18 cellular contexts compared by ENCODE assay signal in the genomic region with DNA sequence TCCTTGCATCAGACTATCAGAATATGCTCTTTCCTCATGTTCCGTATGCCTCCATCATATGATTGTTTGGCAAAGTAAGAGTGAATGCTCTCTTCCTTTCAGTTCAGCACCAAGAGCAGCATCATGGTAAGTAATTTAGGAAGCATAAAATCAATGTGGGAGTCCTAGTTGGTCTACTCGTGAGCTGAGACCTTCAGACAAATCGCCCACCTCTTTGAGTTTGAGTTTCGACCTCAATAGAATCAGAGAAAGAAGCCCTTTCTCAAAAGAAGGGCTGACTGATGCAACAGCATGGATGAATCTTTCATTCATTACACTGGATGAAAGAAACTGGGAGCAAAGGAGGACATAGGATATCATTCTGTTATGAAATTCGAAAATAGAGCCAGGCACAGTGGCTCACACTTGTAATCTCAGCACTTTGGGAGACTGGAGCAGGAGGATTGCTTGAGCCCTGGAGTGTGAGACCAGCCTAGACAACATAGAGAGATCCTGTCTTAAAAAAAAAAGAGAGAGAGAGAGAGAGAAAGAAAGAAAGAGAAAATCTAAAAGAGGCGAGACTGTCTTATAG.
DNase-seq lines count a peak whose midpoint lies in the region; ATAC-seq lines count a peak whose summit lies in the region.
"Had no signal": no experiment of that assay in that cellular context is flagged by ENCODE, and none has a peak within 500 bp of the region (broad histone marks: within the 10 kb centered on the region; RNA-seq: fewer than 3 reads in every experiment).

No MANE protein-coding gene starts in this region.

- H3K14ac ChIP-seq in mesenchymal stem cell (ENCODE audit: low read length in 2 of 2) = no peak overlapping the region

- no peak overlapping the region for H2BK15ac ChIP-seq in mesenchymal stem cell (ENCODE audit: low read depth, poor library complexity, severe bottlenecking)

- H3K36me3 ChIP-seq in mesenchymal stem cell (ENCODE audit: control insufficient read depth in 1 of 2, insufficient read depth in 2 of 2, low read depth in 1 of 2, low read length in 2 of 2) = no peaks in the 10 kb centered on the region

- no peak overlapping the region for H2AFZ ChIP-seq in mesenchymal stem cell (ENCODE audit: low read depth, low read length)

- no peaks in the 10 kb centered on the region for H3K4me1 ChIP-seq in mesenchymal stem cell (ENCODE audit: control insufficient read depth, insufficient read depth, low read depth, low read length)
- H3K4me1 ChIP-seq: A549 had no signal

- H2BK120ac ChIP-seq in mesenchymal stem cell (ENCODE audit: low read depth, low read length) = no peak overlapping the region

- H2BK12ac ChIP-seq in mesenchymal stem cell (ENCODE audit: low read length in 2 of 2) = no peak overlapping the region

- no peaks in the 10 kb centered on the region for H3K36me3 Mint-ChIP-seq in activated T-cell treated with anti-CD3 and anti-CD28 coated beads, Interleukin-2, amount 50 U/mL, for 72 hours (ENCODE audit: insufficient read depth in 2 of 2)
- H3K36me3 Mint-ChIP-seq: IgD-negative memory B cell had no signal

- H3K4me3 Mint-ChIP-seq in activated T-cell treated with anti-CD3 and anti-CD28 coated beads, Interleukin-2, amount 50 U/mL, for 72 hours = peak overlapping the region in 1 of 2 donors; percentile 11
- H3K4me3 Mint-ChIP-seq: CD4-positive, alpha-beta T cell; HFFc6 had no signal

- WGBS in mesenchymal stem cell = 97% methylated on average over 6 of the region's 6 CpGs

- no peak overlapping the region for H3K4me3 ChIP-seq in mesenchymal stem cell (ENCODE audit: insufficient read depth in 1 of 2, low read depth in 1 of 2, low read length in 2 of 2)
- H3K4me3 ChIP-seq: A549 had no signal

- H3K9me3 Mint-ChIP-seq in activated T-cell treated with anti-CD3 and anti-CD28 coated beads, Interleukin-2, amount 50 U/mL, for 72 hours = peaks cover 0 to 2% of the 10 kb centered on the region in 2 donors
- H3K9me3 Mint-ChIP-seq: IgD-negative memory B cell had no signal

- no peak overlapping the region for H2AK5ac ChIP-seq in mesenchymal stem cell (ENCODE audit: low read length, severe bottlenecking)

- no peak overlapping the region for H2BK5ac ChIP-seq in mesenchymal stem cell (ENCODE audit: low read depth, low read length, poor library complexity, severe bottlenecking)

- peak overlapping the region; percentile 1 for H3K27ac Mint-ChIP-seq in activated T-cell treated with anti-CD3 and anti-CD28 coated beads, Interleukin-2, amount 50 U/mL, for 72 hours
- H3K27ac Mint-ChIP-seq: CD4-positive, alpha-beta T cell; HFFc6; IgD-negative memory B cell had no signal

- H3K27me3 Mint-ChIP-seq in activated T-cell treated with anti-CD3 and anti-CD28 coated beads, Interleukin-2, amount 50 U/mL, for 72 hours (ENCODE audit: low read depth) = no peaks in the 10 kb centered on the region

- DNase-seq in activated T-cell treated with anti-CD3 and anti-CD28 coated beads, Interleukin-2, amount 50 U/mL, for 72 hours = no peak
- no peak for DNase-seq in activated T-cell treated with anti-CD3 and anti-CD28 coated beads, Interleukin-2, amount 50 U/mL, for 1 hour
- DNase-seq in mesenchymal stem cell = no peak
- no peak for DNase-seq in activated CD4-positive, alpha-beta T cell treated with anti-CD3 and anti-CD28 coated beads, Interleukin-2, amount 50 U/mL, for 1 hour
- DNase-seq: AML-193; Caco-2; CD4-positive, alpha-beta T cell; HCEC 1CT; HFFc6; KBM-7 had no signal

- no peaks in the 10 kb centered on the region for H3K9me3 ChIP-seq in mesenchymal stem cell (ENCODE audit: control insufficient read depth, low read length)
- H3K9me3 ChIP-seq: A549, Caco-2 had no signal

- ATAC-seq in activated T-cell treated with anti-CD3 and anti-CD28 coated beads, Interleukin-2, amount 50 U/mL, for 72 hours (replicated peaks in 1 of 2) = no peak
- ATAC-seq in HG03442 (IDR thresholded peaks at IDR 0.05; ENCODE audit: unreplicated experiment) (peak; percentile 55), HG03097 (IDR thresholded peaks at IDR 0.05; ENCODE audit: low FRiP score, unreplicated experiment) (no peak), GM18502 (IDR thresholded peaks at IDR 0.05; ENCODE audit: poor library complexity, unreplicated experiment) (no peak)
- ATAC-seq: A549, HepG2 had no signal

- H3K27me3 ChIP-seq in mesenchymal stem cell (ENCODE audit: control insufficient read depth in 1 of 2, insufficient read depth in 1 of 2, low read length in 2 of 2) = no peaks in the 10 kb centered on the region

- H3K4me2 ChIP-seq in mesenchymal stem cell (ENCODE audit: low read length, poor library complexity, severe bottlenecking) = no peak overlapping the region
- H3K4me2 ChIP-seq: A549 had no signal

- H3K27ac ChIP-seq in mesenchymal stem cell (ENCODE audit: low read length, poor library complexity, severe bottlenecking) = no peak overlapping the region
- H3K27ac ChIP-seq: 22Rv1, A549, C4-2B had no signal

- H3K23ac ChIP-seq in mesenchymal stem cell (ENCODE audit: low read length in 2 of 2) = no peak overlapping the region

- peak overlapping the region; percentile 6 for H3K9ac ChIP-seq in mesenchymal stem cell (ENCODE audit: low read length)

- H4K8ac ChIP-seq in mesenchymal stem cell (ENCODE audit: low read length) = no peak overlapping the region

- H3K4me1 Mint-ChIP-seq in activated T-cell treated with anti-CD3 and anti-CD28 coated beads, Interleukin-2, amount 50 U/mL, for 72 hours (ENCODE audit: low read depth) = no peaks in the 10 kb centered on the region
- H3K4me1 Mint-ChIP-seq: IgD-negative memory B cell had no signal

- H3K18ac ChIP-seq in mesenchymal stem cell (ENCODE audit: low read depth in 1 of 2, low read length in 2 of 2) = no peak overlapping the region

- H3K4ac ChIP-seq in mesenchymal stem cell (ENCODE audit: low read depth in 1 of 2, low read length in 2 of 2) = no peak overlapping the region

- H4K91ac ChIP-seq in mesenchymal stem cell (ENCODE audit: low read length) = no peak overlapping the region

- no peaks in the 10 kb centered on the region for H3K79me1 ChIP-seq in mesenchymal stem cell (replicated peaks; ENCODE audit: low read length, poor library complexity, severe bottlenecking)
